In genomic region chr1:205726619-205727125, GRCh38 we compare ENCODE assay signal across 15 cellular contexts. TPM values are rescaled to one million over a fixed set of nuclear protein-coding genes. Genes with fewer than 3 reads are reported as not detected.
DNase-seq lines count a peak whose midpoint lies in the region; ATAC-seq, FAIRE-seq and TF ChIP-seq lines count a peak whose summit lies in the region.
"Had no signal": no experiment of that assay in that cellular context is flagged by ENCODE, and none has a peak within 500 bp of the region (broad histone marks: within the 10 kb centered on the region; RNA-seq: fewer than 3 reads in every experiment).

No MANE protein-coding gene starts in this region.

- intact Hi-C loops in CD4-positive, alpha-beta T cell (cut with DNase I, micrococcal nuclease), result no loop called here
- intact Hi-C loops in Calu3 (cut with micrococcal nuclease; ENCODE audit: unreplicated experiment), result no loop called here

- H3K9me3 Mint-ChIP-seq in CD4-positive, alpha-beta T cell, result no peaks in the 10 kb centered on the region
- H3K9me3 Mint-ChIP-seq in nephron (no peaks in the 10 kb centered on the region), Calu3 (ENCODE audit: low read depth, unreplicated experiment) (no peaks in the 10 kb centered on the region)
- H3K9me3 Mint-ChIP-seq: CD14-positive monocyte; CD8-positive, alpha-beta memory T cell; HFFc6 had no signal

- H3K4me1 Mint-ChIP-seq in CD4-positive, alpha-beta T cell (ENCODE audit: low read depth), result peaks cover 35% of the 10 kb centered on the region
- H3K4me1 Mint-ChIP-seq in nephron (peaks cover 9% of the 10 kb centered on the region), Calu3 (ENCODE audit: low read depth, unreplicated experiment) (peaks cover 20% of the 10 kb centered on the region)
- H3K4me1 Mint-ChIP-seq: CD14-positive monocyte had no signal

- no peak for ATAC-seq in CD4-positive, alpha-beta T cell (ENCODE audit: poor library complexity)
- peak; percentile 80 for ATAC-seq in left lobe of liver

- H3K9me3 ChIP-seq in CD4-positive, alpha-beta T cell (ENCODE audit: control insufficient read depth, low read length), result no peaks in the 10 kb centered on the region
- H3K9me3 ChIP-seq: Caco-2, HAP-1 had no signal

- no peaks in the 10 kb centered on the region for H3K27me3 Mint-ChIP-seq in CD4-positive, alpha-beta T cell
- H3K27me3 Mint-ChIP-seq in nephron (ENCODE audit: low read depth) (no peaks in the 10 kb centered on the region), Calu3 (ENCODE audit: unreplicated experiment) (no peaks in the 10 kb centered on the region)
- H3K27me3 Mint-ChIP-seq: CD8-positive, alpha-beta memory T cell had no signal

- CTCF ChIA-PET in CD4-positive, alpha-beta T cell (lab: Charles Lee), result interaction anchor here (1.2 to 1.3 kb wide), 2 partner anchors 12 to 16 kb away, joined by 3 to 4 read pairs; no protein-coding TSS in a partner anchor
- CTCF ChIA-PET in Calu3 (lab: Charles Lee), result interaction anchor here (0.5 kb wide), 1 partner anchor 14 kb away, joined by 3 read pairs; no protein-coding TSS in a partner anchor

- H3K27ac Mint-ChIP-seq in CD4-positive, alpha-beta T cell, result peak overlapping the region; percentile 37
- H3K27ac Mint-ChIP-seq in nephron (peak overlapping the region in 2 of 3 experiments; percentile 51 to 77), Calu3 (ENCODE audit: unreplicated experiment) (no peak overlapping the region)
- H3K27ac Mint-ChIP-seq: CD8-positive, alpha-beta memory T cell had no signal

- BruUV-seq in Calu3 (replicated peaks; lab: Mats Ljungman, UMichigan), result no TSS peak

- no peak for TF ChIP-seq CTCF in CD4-positive, alpha-beta T cell (IDR thresholded peaks at IDR 0.05)
- TF ChIP-seq CTCF in nephron (IDR thresholded peaks at IDR 0.05; ENCODE audit: unreplicated experiment in 3 of 3) (no peak), Calu3 (IDR thresholded peaks at IDR 0.05; ENCODE audit: unreplicated experiment) (no peak)

- no peak overlapping the region for H3K4me3 Mint-ChIP-seq in CD4-positive, alpha-beta T cell
- H3K4me3 Mint-ChIP-seq in nephron, result no peak overlapping the region
- H3K4me3 Mint-ChIP-seq in Calu3 (ENCODE audit: low read depth, unreplicated experiment), result no peak overlapping the region
- H3K4me3 Mint-ChIP-seq: CD14-positive monocyte, HFFc6 had no signal

- no peak for TF ChIP-seq POLR2A in H54 (IDR thresholded peaks at IDR 0.05; ENCODE audit: low read depth, low read length)

- no peak overlapping the region for H3K27ac ChIP-seq in CD4-positive, alpha-beta T cell (ENCODE audit: low read depth, low read length)
- H3K27ac ChIP-seq: GM23248 had no signal

- peak; percentile 81 for FAIRE-seq in H54 (lab: Jason Lieb, UNC)
- FAIRE-seq: GM12891 had no signal

- no peak for DNase-seq in CD4-positive, alpha-beta T cell
- DNase-seq in H54 (ENCODE audit: insufficient read length, low spot score) (no peak), left lobe of liver (ENCODE audit: low spot score) (peak; percentile 63), Calu3 (no peak), GOT3 (lab: John Stamatoyannopoulos, UW) (no peak), dermis blood vessel endothelial cell (no peak)
- DNase-seq: Caco-2; CD8-positive, alpha-beta memory T cell; DMS79; GM23248; HFFc6 had no signal

- POLR2A ChIA-PET in CD4-positive, alpha-beta T cell (lab: Charles Lee), result no interaction called here

- H3K27me3 ChIP-seq in CD4-positive, alpha-beta T cell (ENCODE audit: control insufficient read depth, insufficient read depth, low read length), result no peaks in the 10 kb centered on the region

- peaks cover 71% of the 10 kb centered on the region for H3K36me3 Mint-ChIP-seq in CD4-positive, alpha-beta T cell (ENCODE audit: low read depth)
- H3K36me3 Mint-ChIP-seq in nephron (ENCODE audit: low read depth) (peaks cover 72% of the 10 kb centered on the region), Calu3 (ENCODE audit: insufficient read depth, unreplicated experiment) (peaks cover 65% of the 10 kb centered on the region)

RNA-seq across cellular contexts. Expression of gene NUCKS1, which starts 23.3 kb away (rescaled TPM):
- total RNA-seq in CD4-positive, alpha-beta T cell, result 10 to 100 TPM; 80.6 to 84.7 TPM
- total RNA-seq in left lobe of liver (72.3 TPM), Calu3 (2022) (242 and 276 TPM in 2 replicates), dermis blood vessel endothelial cell (86.8 and 160 TPM in 2 replicates)

RNA-seq across cellular contexts. Expression of gene SLC45A3, which starts 46.4 kb away (rescaled TPM):
- total RNA-seq in CD4-positive, alpha-beta T cell, result under 1 TPM in 1 of 2 experiments, not detected in 1; 0.11 TPM
- total RNA-seq in left lobe of liver (21.2 TPM), Calu3 (2022) (27.5 and 29.1 TPM in 2 replicates), dermis blood vessel endothelial cell (23.7 and 34.9 TPM in 2 replicates)

RNA-seq across cellular contexts. Expression of gene RAB29, which starts 48.6 kb away (rescaled TPM):
- total RNA-seq in CD4-positive, alpha-beta T cell, result 10 to 100 TPM; 11.7 to 11.8 TPM
- total RNA-seq in left lobe of liver (20.7 TPM), Calu3 (2022) (27.1 and 29.5 TPM in 2 replicates), dermis blood vessel endothelial cell (28.2 and 29.6 TPM in 2 replicates)

Comparison
In these comparisons a context has a peak if more than half of its experiments do, and no peak if none do; other contexts are left out.
1. RNA of gene SLC45A3, which starts 46.4 kb away (total RNA-seq): 27.5 to 29.1 TPM in Calu3, 23.7 to 34.9 TPM in dermis blood vessel endothelial cell and 21.2 TPM in left lobe of liver (single experiment); 0.11 TPM in CD4-positive, alpha-beta T cell; every median in the first group is over 10 times any median in the second.